Comparison of ENCODE assay signal across 8 cellular contexts in the genomic region with DNA sequence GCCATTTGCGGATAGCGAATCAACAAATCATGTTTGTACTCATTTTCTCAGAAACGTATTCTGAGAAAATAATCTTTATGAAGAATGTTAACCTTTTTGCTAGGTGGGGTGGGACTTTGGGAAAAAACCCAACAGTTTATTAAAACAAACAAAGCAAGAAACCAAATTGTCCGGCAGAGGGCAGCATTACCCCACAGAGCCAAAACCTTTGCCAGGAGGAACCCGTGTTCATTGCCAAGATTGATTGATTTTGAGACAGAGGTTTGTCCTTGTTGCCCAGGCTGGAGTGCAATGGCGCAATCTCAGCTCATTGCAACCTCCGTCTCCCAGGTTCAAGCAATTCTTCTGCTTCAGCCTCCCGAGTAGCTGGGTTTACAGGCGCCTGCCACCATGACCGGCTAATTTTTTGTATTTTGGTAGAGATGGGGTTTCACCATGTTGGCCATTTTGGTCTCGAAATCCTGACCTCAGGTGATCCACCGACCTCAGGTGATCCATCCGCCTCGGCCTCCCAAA.
DNase-seq lines count a peak whose midpoint lies in the region; ATAC-seq and TF ChIP-seq lines count a peak whose summit lies in the region.

No MANE protein-coding gene starts in this region.

- no peak overlapping the region for H3K9ac ChIP-seq in SK-N-SH

- H3K79me2 ChIP-seq in SK-N-SH (ENCODE audit: insufficient read depth), result no peaks in the 10 kb centered on the region

- H2AFZ ChIP-seq in SK-N-SH (ENCODE audit: low read depth), result peak overlapping the region; percentile 47; the same call in 1 of the 2 replicates

- H3K36me3 ChIP-seq in SK-N-SH (replicated peaks in 1 of 2; ENCODE audit: control insufficient read depth in 1 of 2, insufficient read depth in 2 of 2, low read length in 1 of 2) (no peaks in the 10 kb centered on the region), psoas muscle (ENCODE audit: insufficient read depth in 1 of 2, low read depth in 1 of 2) (no peaks in the 10 kb centered on the region), aorta (ENCODE audit: control insufficient read depth in 1 of 2, insufficient read depth in 2 of 2, low read length in 1 of 2) (no peaks in the 10 kb centered on the region)

- no peaks in the 10 kb centered on the region for H3K9me3 ChIP-seq in SK-N-SH
- H3K9me3 ChIP-seq in psoas muscle, result no peaks in the 10 kb centered on the region
- H3K9me3 ChIP-seq in aorta (ENCODE audit: control insufficient read depth, low read length), result no peaks in the 10 kb centered on the region

- no peaks in the 10 kb centered on the region for H3F3A ChIP-seq in SK-N-SH (replicated peaks; ENCODE audit: insufficient read depth)

- H3K9me2 ChIP-seq in SK-N-SH, result no peaks in the 10 kb centered on the region

- H3K27ac ChIP-seq in SK-N-SH (ENCODE audit: low read depth in 2 of 2, low read length in 1 of 2) (no peak overlapping the region), psoas muscle (no peak overlapping the region), aorta (ENCODE audit: low read depth in 1 of 2, low read length in 2 of 2) (no peak overlapping the region)

- no peak for TF ChIP-seq EP300 in SK-N-SH (IDR thresholded peaks at IDR 0.05; ENCODE audit: borderline replicate concordance in 1 of 2, low read depth in 1 of 2, low read length in 1 of 2)

- no peak overlapping the region for H3K4me2 ChIP-seq in SK-N-SH

- no peaks in the 10 kb centered on the region for H4K20me1 ChIP-seq in SK-N-SH (ENCODE audit: insufficient read depth)

- intact Hi-C loops in Right ventricle myocardium superior (cut with DNase I) (loop anchor here (10.0 kb wide), 3 partner anchors 490 to 590 kb away; no protein-coding TSS in a partner anchor), psoas muscle (cut with DNase I) (loop anchor here in 1 of 2 donors (1.0 to 2.0 kb wide), 2 partner anchors 492 to 563 kb away; no protein-coding TSS in a partner anchor), aorta (cut with DNase I) (loop anchor here (2.0 to 5.0 kb wide), 2 partner anchors 492 to 593 kb away; no protein-coding TSS in a partner anchor)

- POLR2A ChIA-PET in SK-N-SH (lab: Yijun Ruan, JAX), result no interaction called here

- TF ChIP-seq CTCF in SK-N-SH (IDR thresholded peaks at IDR 0.05) (peak; percentile 94), psoas muscle (IDR thresholded peaks at IDR 0.05) (peak; percentile 85)

- H3K4me3 ChIP-seq in SK-N-SH (ENCODE audit: low read depth in 2 of 2, low read length in 1 of 2) (no peak overlapping the region), psoas muscle (no peak overlapping the region), aorta (ENCODE audit: low read length in 2 of 2) (no peak overlapping the region)

- TF ChIP-seq RAD21 in SK-N-SH (IDR thresholded peaks at IDR 0.05; ENCODE audit: low read length), result peak; percentile 95

- H3K4me1 ChIP-seq in SK-N-SH (ENCODE audit: control insufficient read depth in 1 of 2, insufficient read depth in 2 of 2, low read depth in 1 of 2, low read length in 1 of 2) (no peaks in the 10 kb centered on the region), psoas muscle (no peaks in the 10 kb centered on the region), aorta (ENCODE audit: control insufficient read depth in 1 of 2, insufficient read depth in 2 of 2, low read length in 2 of 2) (peaks cover 0 to 2% of the 10 kb centered on the region in 2 donors)

- DNase-seq in GDM1 (lab: John Stamatoyannopoulos, UW) (peak; percentile 50), NCI-H1092 (lab: John Stamatoyannopoulos, UW) (peak; percentile 80), SK-N-SH (peak; percentile 72), Right ventricle myocardium superior (peak; percentile 78), psoas muscle (peak; percentile 62 to 81), aorta (peak; percentile 81 to 88)
- DNase-seq in activated naive CD4-positive, alpha-beta T cell treated with anti-CD3 and anti-CD28 coated beads, Interleukin-2, amount 50 U/mL, for 16 hours, result peak; percentile 78

- WGBS in SK-N-SH (ENCODE audit: low lambda C conversion rate), result 37% methylated on average over 13 of the region's 14 CpGs
- 38 to 45% (median 39%) methylated on average over 14 of the region's 14 CpGs for WGBS in psoas muscle, 3 donors
- WGBS in aorta, 2 donors, result 41 to 47% methylated on average over 14 of the region's 14 CpGs

- H3K27me3 ChIP-seq in SK-N-SH (ENCODE audit: insufficient read depth), result no peaks in the 10 kb centered on the region
- H3K27me3 ChIP-seq in psoas muscle (ENCODE audit: insufficient read depth in 3 of 3, low read length in 2 of 3), result peaks cover 0 to 2% (median 0%) of the 10 kb centered on the region in 3 donors
- no peaks in the 10 kb centered on the region for H3K27me3 ChIP-seq in aorta (ENCODE audit: control insufficient read depth in 1 of 2, insufficient read depth in 2 of 2, low read length in 1 of 2)

- ATAC-seq in Right ventricle myocardium superior (ENCODE audit: poor library complexity) (peak; percentile 67), psoas muscle (peak in 2 of 4 donors; percentile 32 to 73), aorta (ENCODE audit: low FRiP score) (peak; percentile 65), HG03095 (IDR thresholded peaks at IDR 0.05; ENCODE audit: unreplicated experiment) (no peak)

- CTCF ChIA-PET in SK-N-SH (lab: Yijun Ruan, JAX), result interaction anchor here (0.6 to 5.4 kb wide), 66 partner anchors 8 to 1679 kb away, joined by 3 to 78 read pairs (median 4); a partner anchor contains a TSS

TF ChIP-seq in SK-N-SH, 30 proteins besides CTCF, POLR2A, EP300 and RAD21:
- TF ChIP-seq NFIC (IDR thresholded peaks at IDR 0.05; ENCODE audit: borderline replicate concordance) (no peak; the same call in 1 of the 2 replicates), RCOR1 (IDR thresholded peaks at IDR 0.05; ENCODE audit: low read length) (no peak), NRF1 (IDR thresholded peaks at IDR 0.05; ENCODE audit: low read depth, low read length) (no peak), SMC3 (IDR thresholded peaks at IDR 0.05; ENCODE audit: low read depth, low read length) (peak; percentile 82), GATA2 (CRISPR knock-in tag; IDR thresholded peaks at IDR 0.05) (0 out of 2 replicates have a peak, but pooled peaks have one; percentile 12)
- TF ChIP-seq, protein P1, sequence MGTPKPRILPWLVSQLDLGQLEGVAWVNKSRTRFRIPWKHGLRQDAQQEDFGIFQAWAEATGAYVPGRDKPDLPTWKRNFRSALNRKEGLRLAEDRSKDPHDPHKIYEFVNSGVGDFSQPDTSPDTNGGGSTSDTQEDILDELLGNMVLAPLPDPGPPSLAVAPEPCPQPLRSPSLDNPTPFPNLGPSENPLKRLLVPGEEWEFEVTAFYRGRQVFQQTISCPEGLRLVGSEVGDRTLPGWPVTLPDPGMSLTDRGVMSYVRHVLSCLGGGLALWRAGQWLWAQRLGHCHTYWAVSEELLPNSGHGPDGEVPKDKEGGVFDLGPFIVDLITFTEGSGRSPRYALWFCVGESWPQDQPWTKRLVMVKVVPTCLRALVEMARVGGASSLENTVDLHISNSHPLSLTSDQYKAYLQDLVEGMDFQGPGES (IDR thresholded peaks at IDR 0.05; ENCODE audit: low read depth, low read length), result no peak
